In genomic region chr3:178392553-178392952, GRCh38 we compare ENCODE assay signal across 1 cellular context.
TF ChIP-seq lines count a peak whose summit lies in the region.

No MANE protein-coding gene starts in this region.

TF ChIP-seq in SK-N-SH, 30 proteins besides CTCF, POLR2A, EP300 and RAD21:
- no peak for TF ChIP-seq TAF1 (IDR thresholded peaks at IDR 0.05; ENCODE audit: borderline replicate concordance, low read depth, low read length)
- no peak for TF ChIP-seq JUND (IDR thresholded peaks at IDR 0.05)
- TF ChIP-seq NFIC (IDR thresholded peaks at IDR 0.05; ENCODE audit: borderline replicate concordance), result no peak
- TF ChIP-seq FOXM1 (IDR thresholded peaks at IDR 0.05; ENCODE audit: low read depth), result no peak
- no peak for TF ChIP-seq SIN3A (IDR thresholded peaks at IDR 0.05; ENCODE audit: borderline replicate concordance, low read depth, low read length)
- no peak for TF ChIP-seq NRF1 (IDR thresholded peaks at IDR 0.05; ENCODE audit: low read depth, low read length)
- no peak for TF ChIP-seq MAX (IDR thresholded peaks at IDR 0.05; ENCODE audit: low read depth)
- no peak for TF ChIP-seq PBX3 (IDR thresholded peaks at IDR 0.05)
TF ChIP-seq in SK-N-SH: peak in this region for 0.
